ENCODE assay signal across 24 cellular contexts in genomic region chr9:102101723-102102122, GRCh38.
"Had no signal": no experiment of that assay in that cellular context is flagged by ENCODE, and none has a peak within 500 bp of the region (broad histone marks: within the 10 kb centered on the region; RNA-seq: fewer than 3 reads in every experiment).

No MANE protein-coding gene starts in this region.

- H3K9me3 Mint-ChIP-seq: activated naive CD8-positive, alpha-beta T cell treated with anti-CD3 and anti-CD28 coated beads, Interleukin-2, amount 10 ng/mL, durations not matched to agents 7 days and 5 days had no signal

- H3K27ac Mint-ChIP-seq: activated CD8-positive, alpha-beta T cell treated with anti-CD3 and anti-CD28 coated beads for 36 hours; activated naive CD8-positive, alpha-beta T cell treated with anti-CD3 and anti-CD28 coated beads, Interleukin-2, amount 10 ng/mL, durations not matched to agents 7 days and 5 days; activated T-helper 17 cell treated with anti-CD3 and anti-CD28 coated beads, Interleukin-2, amount 50 U/mL, for 72 hours; brain; mesothelial cell of epicardium; natural killer cell treated with Interleukin-12 subunit alpha and Interleukin-12 subunit beta and Interleukin-15 and Interleukin-18, amount 100 ng/mL, for 72 hours had no signal

- H3K4me3 Mint-ChIP-seq: activated CD8-positive, alpha-beta T cell treated with anti-CD3 and anti-CD28 coated beads for 36 hours; activated naive CD8-positive, alpha-beta T cell treated with anti-CD3 and anti-CD28 coated beads, Interleukin-2, amount 10 ng/mL, durations not matched to agents 7 days and 5 days; activated T-helper 17 cell treated with anti-CD3 and anti-CD28 coated beads, Interleukin-2, amount 50 U/mL, for 72 hours; brain; mesothelial cell of epicardium; natural killer cell treated with Interleukin-12 subunit alpha and Interleukin-12 subunit beta and Interleukin-15 and Interleukin-18, amount 100 ng/mL, for 72 hours had no signal

- DNase-seq: activated CD4-positive, alpha-beta T cell treated with anti-CD3 and anti-CD28 coated beads for 48 hours; activated CD4-positive, CD25-positive, alpha-beta regulatory T cell; activated CD8-positive, alpha-beta T cell treated with anti-CD3 and anti-CD28 coated beads for 36 hours; activated naive CD4-positive, alpha-beta T cell; activated naive CD8-positive, alpha-beta T cell treated with anti-CD3 and anti-CD28 coated beads, Interleukin-2, amount 10 ng/mL, durations not matched to agents 7 days and 5 days; activated T-cell treated with anti-CD3 and anti-CD28 coated beads, Interleukin-2, amount 50 U/mL, for 1 hour; amygdala; cortex of kidney; islet precursor cell; stimulated activated CD4-positive, alpha-beta T cell treated with anti-CD3 and anti-CD28 coated beads, Interleukin-12 subunit alpha, Interleukin-12 subunit beta, amount 100 ng/mL, for 4 hours; stimulated activated CD4-positive, alpha-beta T cell treated with anti-CD3 and anti-CD28 coated beads, Interleukin-1b, Interleukin-23, amount 100 ng/mL, for 48 hours; stimulated activated CD8-positive, alpha-beta memory T cell treated with anti-CD3 and anti-CD28 coated beads, Interleukin-4, amount 100 ng/mL, for 48 hours; stimulated activated naive CD4-positive, alpha-beta T cell; SW 1271; tibial artery had no signal

- ATAC-seq: activated CD8-positive, alpha-beta T cell treated with anti-CD3 and anti-CD28 coated beads for 36 hours; activated T-helper 17 cell treated with anti-CD3 and anti-CD28 coated beads, Interleukin-2, amount 50 U/mL, for 72 hours; left lobe of liver; natural killer cell treated with Interleukin-12 subunit alpha and Interleukin-12 subunit beta and Interleukin-15 and Interleukin-18, amount 100 ng/mL, for 72 hours had no signal

- H3K27me3 Mint-ChIP-seq: activated CD8-positive, alpha-beta T cell treated with anti-CD3 and anti-CD28 coated beads for 36 hours; activated naive CD8-positive, alpha-beta T cell treated with anti-CD3 and anti-CD28 coated beads, Interleukin-2, amount 10 ng/mL, durations not matched to agents 7 days and 5 days; activated T-helper 17 cell treated with anti-CD3 and anti-CD28 coated beads, Interleukin-2, amount 50 U/mL, for 72 hours; natural killer cell treated with Interleukin-12 subunit alpha and Interleukin-12 subunit beta and Interleukin-15 and Interleukin-18, amount 100 ng/mL, for 72 hours had no signal

- H3K27ac ChIP-seq: esophagus muscularis mucosa, hepatocyte, neutrophil, parathyroid adenoma, tibial artery had no signal

- H3K36me3 Mint-ChIP-seq: activated naive CD8-positive, alpha-beta T cell treated with anti-CD3 and anti-CD28 coated beads, Interleukin-2, amount 10 ng/mL, durations not matched to agents 7 days and 5 days; brain; mesothelial cell of epicardium; natural killer cell treated with Interleukin-12 subunit alpha and Interleukin-12 subunit beta and Interleukin-15 and Interleukin-18, amount 100 ng/mL, for 72 hours had no signal

- H3K4me1 Mint-ChIP-seq: activated naive CD8-positive, alpha-beta T cell treated with anti-CD3 and anti-CD28 coated beads, Interleukin-2, amount 10 ng/mL, durations not matched to agents 7 days and 5 days; activated T-helper 17 cell treated with anti-CD3 and anti-CD28 coated beads, Interleukin-2, amount 50 U/mL, for 72 hours; brain; mesothelial cell of epicardium had no signal
